11 cellular contexts compared by ENCODE assay signal in genomic region chr4:147829401-147830101, GRCh38.
DNase-seq lines count a peak whose midpoint lies in the region; TF ChIP-seq lines count a peak whose summit lies in the region.
"Had no signal": no experiment of that assay in that cellular context is flagged by ENCODE, and none has a peak within 500 bp of the region (broad histone marks: within the 10 kb centered on the region; RNA-seq: fewer than 3 reads in every experiment).

No MANE protein-coding gene starts in this region.

- TF ChIP-seq CTCF in brain microvascular endothelial cell (IDR thresholded peaks at IDR 0.05; ENCODE audit: low read depth, low read length, missing control alignments) (no peak), left ventricle myocardium inferior (IDR thresholded peaks at IDR 0.05; ENCODE audit: borderline replicate concordance) (no peak), sigmoid colon (IDR thresholded peaks at IDR 0.05) (no peak), OCI-LY7 (conservative IDR thresholded peaks at IDR 0.05; ENCODE audit: low read length) (no peak)

- intact Hi-C loops in left ventricle myocardium inferior (cut with micrococcal nuclease) (no loop called here), sigmoid colon (cut with DNase I) (no loop called here), OCI-LY7 (cut with micrococcal nuclease; ENCODE audit: unreplicated experiment) (loop anchor here (5.0 kb wide), 1 partner anchor 38 kb away; no protein-coding TSS in a partner anchor)

- BruUV-seq in OCI-LY7 (replicated peaks; lab: Mats Ljungman, UMichigan): no TSS peak

- TF ChIP-seq EP300 in sigmoid colon (IDR thresholded peaks at IDR 0.05): peak; percentile 78 to 98 (median 89)

- H4K20me1 ChIP-seq in OCI-LY7 (ENCODE audit: insufficient read depth, low read length): no peaks in the 10 kb centered on the region

- 75 to 78% methylated on average over 13 of the region's 13 CpGs for WGBS in sigmoid colon, 2 donors

- CTCF ChIA-PET in OCI-LY7 (lab: Charles Lee; ENCODE audit: unreplicated experiment): no interaction called here

- in situ Hi-C loops in brain microvascular endothelial cell (cut with HindIII; ENCODE audit: low pct_ligation_motif_present, low sequenced_read_pairs): no loop called here

- DNase-seq in EH (ENCODE audit: low read depth): peak; percentile 79
- DNase-seq in brain microvascular endothelial cell: peak; percentile 46
- peak; percentile 56 for DNase-seq in left ventricle myocardium inferior
- peak; percentile 94 for DNase-seq in sigmoid colon
- DNase-seq in OCI-LY7 (ENCODE audit: low spot score): no peak
- DNase-seq in activated CD4-positive, alpha-beta T cell treated with anti-CD3 and anti-CD28 coated beads, Interleukin-2, amount 50 U/mL, for 1 hour: no peak
- no peak for DNase-seq in amygdala (lab: John Stamatoyannopoulos, UW)
- no peak for DNase-seq in NCI-H2227 treated with DMSO at 0.1 percent for 48 hours (lab: John Stamatoyannopoulos, UW)
- DNase-seq: colonic mucosa; NCI-H187 treated with DMSO at 0.1 percent for 48 hours; stimulated activated naive CD4-positive, alpha-beta T cell had no signal

- H3K36me3 ChIP-seq in brain microvascular endothelial cell (replicated peaks) (no peaks in the 10 kb centered on the region), left ventricle myocardium inferior (peaks cover 8% of the 10 kb centered on the region), sigmoid colon (peaks cover 0 to 6% (median 2%) of the 10 kb centered on the region in 4 donors), OCI-LY7 (ENCODE audit: insufficient read depth, low read length) (no peaks in the 10 kb centered on the region)
- H3K36me3 ChIP-seq: colonic mucosa had no signal

- H3K9me3 ChIP-seq in left ventricle myocardium inferior (replicated peaks): no peaks in the 10 kb centered on the region
- H3K9me3 ChIP-seq in sigmoid colon: no peaks in the 10 kb centered on the region
- H3K9me3 ChIP-seq in OCI-LY7 (ENCODE audit: low read length): no peaks in the 10 kb centered on the region
- H3K9me3 ChIP-seq: colonic mucosa had no signal

- peak in 1 of 2 donors; percentile 30 for TF ChIP-seq POLR2A in sigmoid colon (IDR thresholded peaks at IDR 0.05)

- H3K4me3 ChIP-seq in brain microvascular endothelial cell (ENCODE audit: low read depth, low read length) (no peak overlapping the region), left ventricle myocardium inferior (peak overlapping the region; percentile 6), sigmoid colon (no peak overlapping the region), OCI-LY7 (ENCODE audit: low read depth, low read length, poor library complexity, severe bottlenecking) (no peak overlapping the region)
- H3K4me3 ChIP-seq: colonic mucosa had no signal

- H3K27ac ChIP-seq in brain microvascular endothelial cell (peak overlapping the region; percentile 8), left ventricle myocardium inferior (replicated peaks) (peak overlapping the region; percentile 92), sigmoid colon (peak overlapping the region; percentile 80 to 96 (median 91)), OCI-LY7 (ENCODE audit: low read depth, low read length, poor library complexity, severe bottlenecking) (no peak overlapping the region)
- H3K27ac ChIP-seq: colonic mucosa had no signal

- POLR2A ChIA-PET in OCI-LY7 (lab: Charles Lee): interaction anchor here (0.7 kb wide), 1 partner anchor 1891 kb away, joined by 3 read pairs; the partner anchor contains the start of gene ZNF827

- no peak overlapping the region for H2AFZ ChIP-seq in OCI-LY7 (ENCODE audit: low read length)

- no peaks in the 10 kb centered on the region for H3K27me3 ChIP-seq in brain microvascular endothelial cell (replicated peaks)
- H3K27me3 ChIP-seq in left ventricle myocardium inferior (ENCODE audit: low read depth): no peaks in the 10 kb centered on the region
- H3K27me3 ChIP-seq in sigmoid colon: no peaks in the 10 kb centered on the region
- H3K27me3 ChIP-seq: colonic mucosa had no signal

- H3K79me2 ChIP-seq in OCI-LY7 (ENCODE audit: insufficient read depth, low read depth, low read length): no peaks in the 10 kb centered on the region

- no peaks in the 10 kb centered on the region for H3K9me2 ChIP-seq in OCI-LY7 (ENCODE audit: insufficient read depth, low read length)

- H3K4me1 ChIP-seq in left ventricle myocardium inferior (peaks cover 80% of the 10 kb centered on the region), sigmoid colon (peaks cover 8 to 90% (median 83%) of the 10 kb centered on the region in 4 donors), OCI-LY7 (ENCODE audit: insufficient read depth, low read length, poor library complexity, severe bottlenecking) (no peaks in the 10 kb centered on the region)
- H3K4me1 ChIP-seq: colonic mucosa had no signal

- no peak overlapping the region for H3K4me2 ChIP-seq in OCI-LY7 (ENCODE audit: low read length)

Comparison
In these comparisons a context has a peak if more than half of its experiments do, and no peak if none do; other contexts are left out.
1. DNase-seq: peak in EH (single experiment), brain microvascular endothelial cell (single experiment), left ventricle myocardium inferior (single experiment) and sigmoid colon (single experiment); none in OCI-LY7 (single experiment), activated CD4-positive, alpha-beta T cell treated with anti-CD3 and anti-CD28 coated beads, Interleukin-2, amount 50 U/mL, for 1 hour (single experiment), amygdala (0 of 56) and NCI-H2227 treated with DMSO at 0.1 percent for 48 hours (single experiment).